In the genomic region with DNA sequence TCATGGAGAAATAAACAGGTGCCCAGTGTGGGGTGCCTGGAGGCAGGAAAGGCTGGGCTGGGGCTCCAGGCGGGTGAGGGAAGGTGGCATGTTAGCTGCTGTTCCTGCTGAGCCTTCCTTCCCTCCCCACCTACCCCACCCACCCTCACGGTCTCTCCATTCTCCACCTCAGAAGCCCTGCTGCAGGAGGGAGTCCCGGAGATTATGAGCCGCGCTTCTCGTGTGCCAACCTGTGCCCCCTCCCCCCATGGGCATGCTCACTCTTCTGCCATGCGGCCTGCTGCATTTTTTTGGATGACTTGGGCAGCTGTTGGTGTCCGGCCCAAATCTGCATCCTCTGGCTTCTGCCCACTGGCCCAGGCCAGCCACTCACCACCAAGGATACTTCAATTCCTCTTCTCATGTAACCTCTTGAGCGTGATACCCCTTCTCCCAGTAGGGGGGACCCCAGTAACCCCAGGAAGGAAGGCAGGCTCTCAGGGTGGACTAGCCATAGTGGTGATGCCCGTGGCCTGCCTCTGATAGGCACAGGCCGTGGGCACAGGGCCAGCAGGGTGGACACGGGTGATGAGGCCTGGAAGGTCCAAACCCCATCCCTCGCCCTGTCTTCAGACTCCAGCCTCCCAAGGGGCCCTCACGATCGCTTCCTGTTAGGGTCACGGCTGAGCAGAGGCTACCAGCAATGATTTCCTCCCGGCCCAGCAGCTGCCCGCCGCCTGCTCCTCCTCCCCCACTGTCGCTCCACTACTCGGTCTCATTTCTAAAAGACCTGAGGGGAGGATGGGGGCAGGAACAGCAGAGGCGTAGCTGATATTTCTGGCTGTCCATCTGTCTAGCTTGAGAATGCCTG, we compare ENCODE assay signal across 15 cellular contexts. TPM values are rescaled to one million over a fixed set of nuclear protein-coding genes. Genes with fewer than 3 reads are reported as not detected.
DNase-seq lines count a peak whose midpoint lies in the region; ATAC-seq, FAIRE-seq and TF ChIP-seq lines count a peak whose summit lies in the region.
"Had no signal": no experiment of that assay in that cellular context is flagged by ENCODE, and none has a peak within 500 bp of the region (broad histone marks: within the 10 kb centered on the region; RNA-seq: fewer than 3 reads in every experiment).

No MANE protein-coding gene starts in this region.

- H3K36me3 Mint-ChIP-seq in H9 (ENCODE audit: insufficient read depth in 1 of 3, low read depth in 3 of 3) = no peaks in the 10 kb centered on the region

- POLR2A ChIA-PET in HepG2 (lab: Yijun Ruan, JAX) = no interaction called here

- no peak overlapping the region for H3T11ph ChIP-seq in H9 (ENCODE audit: low read length)

- TF ChIP-seq CTCF in liver (IDR thresholded peaks at IDR 0.05; ENCODE audit: low read depth, low read length, missing input control) (no peak), HepG2 (CRISPR knock-in tag; IDR thresholded peaks at IDR 0.05) (no peak), dorsolateral prefrontal cortex (IDR thresholded peaks at IDR 0.05 in 54 of 56, conservative IDR thresholded peaks at IDR 0.05 in 2 of 56; ENCODE audit: low read depth in 1 of 56, partially characterized antibody in 56 of 56) (no peak), H9 (conservative IDR thresholded peaks at IDR 0.05) (no peak)

- H3K9me3 ChIP-seq in liver (ENCODE audit: control insufficient read depth in 4 of 4, low read length in 3 of 4) = no peaks in the 10 kb centered on the region
- no peaks in the 10 kb centered on the region for H3K9me3 ChIP-seq in HepG2 (ENCODE audit: low read length)
- H3K9me3 ChIP-seq in H9 (ENCODE audit: control insufficient read depth, low read depth, low read length) = no peaks in the 10 kb centered on the region
- H3K9me3 ChIP-seq: body of pancreas, SJCRH30 had no signal

- no peak overlapping the region for H3K56ac ChIP-seq in H9 (ENCODE audit: insufficient read length, low read depth, low read length)

- H4K91ac ChIP-seq in H9 (ENCODE audit: insufficient read length, low read depth, low read length) = no peak overlapping the region

- H3K4ac ChIP-seq in H9 (ENCODE audit: low read depth, low read length) = no peak overlapping the region

- no peak overlapping the region for H3K9ac ChIP-seq in liver (ENCODE audit: low read depth in 1 of 2, low read length in 2 of 2)
- H3K9ac ChIP-seq in HepG2 (ENCODE audit: insufficient read depth, low read depth, low read length) = no peak overlapping the region
- H3K9ac ChIP-seq in H9 (ENCODE audit: extremely low read depth, insufficient read length, low read length) = no peak overlapping the region

- H3K4me3 ChIP-seq in liver (ENCODE audit: low read depth in 1 of 3, low read length in 3 of 3) (no peak overlapping the region), HepG2 (replicated peaks in 1 of 3; ENCODE audit: insufficient read depth in 1 of 3, low read depth in 2 of 3, low read length in 3 of 3) (no peak overlapping the region), dorsolateral prefrontal cortex (no peak overlapping the region)
- H3K4me3 ChIP-seq: body of pancreas, SJCRH30 had no signal

- no TSS peak for BruUV-seq in HepG2 (replicated peaks; lab: Mats Ljungman, UMichigan)

- no peak overlapping the region for H2BK15ac ChIP-seq in H9 (ENCODE audit: low read depth, low read length)

- no peaks in the 10 kb centered on the region for H3K9me3 Mint-ChIP-seq in H9

- no peak overlapping the region for H2BK12ac ChIP-seq in H9 (ENCODE audit: insufficient read length, low read depth, low read length)

- no peak overlapping the region for H3K4me2 ChIP-seq in HepG2 (ENCODE audit: low read depth, low read length)
- no peak overlapping the region for H3K4me2 ChIP-seq in H9 (ENCODE audit: insufficient read depth, insufficient read length, low read length)

- no peaks in the 10 kb centered on the region for H3K79me1 ChIP-seq in H9 (ENCODE audit: insufficient read depth, low read depth, low read length, poor library complexity, severe bottlenecking)

- no peak overlapping the region for H3K18ac ChIP-seq in H9 (ENCODE audit: insufficient read length, low read depth, low read length)

- no peak overlapping the region for H2BK120ac ChIP-seq in H9 (ENCODE audit: low read depth, low read length, poor library complexity, severe bottlenecking)

- no peak overlapping the region for H2BK5ac ChIP-seq in H9 (ENCODE audit: insufficient read length, low read length)

- H3K23me2 ChIP-seq in H9 (ENCODE audit: insufficient read length, low read depth, low read length, poor library complexity, severe bottlenecking) = no peaks in the 10 kb centered on the region

- no peak overlapping the region for H3K23ac ChIP-seq in H9 (ENCODE audit: insufficient read length, low read depth, low read length)

- no peak overlapping the region for H2BK20ac ChIP-seq in H9 (ENCODE audit: low read depth, low read length, poor library complexity, severe bottlenecking)

- H3K36me3 ChIP-seq in liver (ENCODE audit: control insufficient read depth in 4 of 4, insufficient read depth in 3 of 4, low read depth in 1 of 4, low read length in 3 of 4) (no peaks in the 10 kb centered on the region), HepG2 (replicated peaks in 1 of 2; ENCODE audit: control insufficient read depth in 1 of 2, insufficient read depth in 2 of 2, low read length in 2 of 2) (no peaks in the 10 kb centered on the region)
- H3K36me3 ChIP-seq: SJCRH30 had no signal

- no peak for FAIRE-seq in HepG2 (lab: Jason Lieb, UNC)
- FAIRE-seq: H54, keratinocyte had no signal

- in situ Hi-C loops in HepG2 (cut with HindIII; ENCODE audit: extremely low pct_ligation_motif_present, low pct_unique_long_range_greater_than_20kb) = no loop called here

- H3K4me1 ChIP-seq in liver (ENCODE audit: control insufficient read depth in 4 of 4, insufficient read depth in 4 of 4, low read length in 3 of 4) = peaks cover 0 to 14% (median under 1%) of the 10 kb centered on the region in 4 donors
- no peaks in the 10 kb centered on the region for H3K4me1 ChIP-seq in HepG2 (ENCODE audit: insufficient read depth, low read length)
- H3K4me1 ChIP-seq in H9 (ENCODE audit: insufficient read depth, low read length) = peaks cover 4% of the 10 kb centered on the region; the same call in 1 of the 2 replicates

- H3K14ac ChIP-seq in H9 (ENCODE audit: insufficient read depth, low read length) = no peak overlapping the region; the same call in 1 of the 2 replicates

- intact Hi-C loops in HepG2 (cut with micrococcal nuclease; ENCODE audit: unreplicated experiment) = no loop called here
- intact Hi-C loops in dorsolateral prefrontal cortex (cut with DNase I) = no loop called here

- no peak for DNase-seq in HepG2 (ENCODE audit: low spot score)
- DNase-seq in dorsolateral prefrontal cortex = peak in 1 of 10 donors; percentile 45
- DNase-seq in myocyte (ENCODE audit: low read depth) = peak; percentile 47
- DNase-seq in OCI-M2 (lab: John Stamatoyannopoulos, UW; ENCODE audit: unreplicated experiment) = no peak
- DNase-seq in H9 = no peak
- DNase-seq: ACHN, NCI-H2081 treated with DMSO at 0.1 percent for 48 hours, SJCRH30 had no signal

- no peak overlapping the region for H3K4me3 Mint-ChIP-seq in H9

- no peak for TF ChIP-seq POLR2A in HepG2 (IDR thresholded peaks at IDR 0.05; ENCODE audit: insufficient read depth in 1 of 2, low read depth in 2 of 2, low read length in 2 of 2)

- peak overlapping the region in 1 of 3 experiments; percentile 37; a peak in 2 of 7 replicates for H3K27ac Mint-ChIP-seq in H9

- H3K79me2 ChIP-seq in HepG2 (ENCODE audit: insufficient read depth, low read length) = no peaks in the 10 kb centered on the region
- H3K79me2 ChIP-seq in H9 (ENCODE audit: insufficient read depth, low read length) = no peaks in the 10 kb centered on the region

- TF ChIP-seq RAD21 in liver (IDR thresholded peaks at IDR 0.05) (no peak), HepG2 (CRISPR knock-in tag; IDR thresholded peaks at IDR 0.05) (no peak)

- H4K20me1 ChIP-seq in HepG2 (ENCODE audit: insufficient read depth, low read length) (peaks cover 3% of the 10 kb centered on the region; the same call in 1 of the 2 replicates), H9 (ENCODE audit: control insufficient read depth, insufficient read depth, insufficient read length) (no peaks in the 10 kb centered on the region)

- CTCF ChIA-PET in HepG2 (lab: Yijun Ruan, JAX; ENCODE audit: low intra/inter-chr PET ratio, low total read pairs) = no interaction called here

- H3K27me3 ChIP-seq in liver (ENCODE audit: control insufficient read depth in 4 of 4, insufficient read depth in 4 of 4, low read length in 3 of 4) = no peaks in the 10 kb centered on the region
- H3K27me3 ChIP-seq in HepG2 (ENCODE audit: control insufficient read depth in 1 of 2, insufficient read depth in 2 of 2, low read length in 2 of 2) = peaks cover 7 to 50% of the 10 kb centered on the region in 2 experiments; a peak in 3 of 5 replicates
- H3K27me3 ChIP-seq in dorsolateral prefrontal cortex = no peaks in the 10 kb centered on the region
- no peaks in the 10 kb centered on the region for H3K27me3 ChIP-seq in H9 (ENCODE audit: insufficient read depth, low read length)
- H3K27me3 ChIP-seq: body of pancreas, SJCRH30 had no signal

- H3K4me1 Mint-ChIP-seq in H9 = peaks cover 34 to 47% of the 10 kb centered on the region in 2 experiments

- no peak overlapping the region for H2AFZ ChIP-seq in HepG2 (ENCODE audit: low read length)
- H2AFZ ChIP-seq in H9 (ENCODE audit: low read length) = no peak overlapping the region

- H3K27me3 Mint-ChIP-seq in H9 (ENCODE audit: low read depth) = peaks cover 3% of the 10 kb centered on the region

- TF ChIP-seq EP300 in HepG2 (IDR thresholded peaks at IDR 0.05; ENCODE audit: low read depth in 2 of 2, low read length in 2 of 2) = no peak
- no peak for TF ChIP-seq EP300 in HepG2 (CRISPR knock-in tag; IDR thresholded peaks at IDR 0.05; ENCODE audit: borderline replicate concordance)

- H2AK5ac ChIP-seq in H9 (ENCODE audit: insufficient read length, low read length) = no peak overlapping the region

- no peak overlapping the region for H4K5ac ChIP-seq in H9 (ENCODE audit: insufficient read length, low read depth, low read length)

- H4K8ac ChIP-seq in H9 (replicated peaks; ENCODE audit: insufficient read length, low read depth, low read length) = no peak overlapping the region

- H3K27ac ChIP-seq in liver (ENCODE audit: low read depth in 1 of 2, low read length in 2 of 2) (peak overlapping the region in 1 of 2 donors; percentile 11), HepG2 (ENCODE audit: extremely low read length, insufficient read depth, low read length) (no peak overlapping the region), dorsolateral prefrontal cortex (peak overlapping the region in 53 of 59 donors; percentile 1 to 80 (median 57)), H9 (ENCODE audit: insufficient read length, low read depth, low read length) (no peak overlapping the region)
- H3K27ac ChIP-seq: body of pancreas, HL-60, SJCRH30 had no signal

- no peak for ATAC-seq in HepG2
- no peak for ATAC-seq in HG03378 (IDR thresholded peaks at IDR 0.05; ENCODE audit: unreplicated experiment)
- no peak for ATAC-seq in GM21526 (IDR thresholded peaks at IDR 0.05; ENCODE audit: low FRiP score, unreplicated experiment)
- ATAC-seq: body of pancreas had no signal

- 78% methylated on average over 22 of the region's 22 CpGs for WGBS in liver
- 34% methylated on average over 18 of the region's 22 CpGs for WGBS in HepG2 (ENCODE audit: low lambda C conversion rate)
- WGBS in H9 (ENCODE audit: extremely low coverage, insufficient read length, low lambda C conversion rate) = no CpG with 5 or more reads among the region's 22 CpGs

RNA-seq across cellular contexts. Expression of gene UNC5B, which starts 27.8 kb away (rescaled TPM):
- total RNA-seq in liver (1 to 10 TPM; 1.4 to 1.8 TPM), HepG2 (2016; rRNA removed; fragmentation: Illumina TruSeq; extraction: Trizol) (0.07 TPM in 1 of 2 replicates, not detected in the other), dorsolateral prefrontal cortex (10 to 100 TPM; 12.3 to 77.7 (median 23.7) TPM), myocyte (3.6 and 5.2 TPM in 2 replicates), H9 (2021) (28.4 and 29.7 TPM in 2 replicates)
- polyA plus RNA-seq in liver (1 to 10 TPM in 1 of 2 donors, under 1 TPM in 1; 0.56 to 1.2 TPM), HepG2 (2011; rRNA removed) (0.07 and 0.13 TPM in 2 replicates)
- not detected in 2 replicates for total RNA-seq in HepG2 (2016; cell fraction: cytosol; rRNA removed; fragmentation: Illumina TruSeq; extraction: Trizol; ENCODE audit: low read depth)
- total RNA-seq in HepG2 (2016; cell fraction: insoluble cytoplasmic fraction; rRNA removed; fragmentation: Illumina TruSeq; extraction: Trizol) = 0.04 TPM in 1 of 2 replicates, not detected in the other
- total RNA-seq in HepG2 (2016; cell fraction: membrane; rRNA removed; fragmentation: Illumina TruSeq; extraction: Trizol) = not detected in 2 replicates
- total RNA-seq in HepG2 (2016; cell fraction: nucleus; rRNA removed; fragmentation: Illumina TruSeq; extraction: Trizol) = 0.06 TPM in 2 replicates
- 0.05 and 0.08 TPM in 2 replicates for polyA plus RNA-seq in HepG2 (2011; cell fraction: cytosol; rRNA removed)
- polyA plus RNA-seq in HepG2 (2011; cell fraction: nucleus; rRNA removed) = 0.21 and 0.24 TPM in 2 replicates
- polyA plus RNA-seq in HepG2 (2012) = 0.13 and 0.21 TPM in 2 replicates
- not detected in 2 replicates for polyA plus RNA-seq in HepG2 (2016; cell fraction: cytosol; fragmentation: Illumina TruSeq; extraction: Trizol; ENCODE audit: low read depth)
- 0.04 TPM in 1 of 2 replicates, not detected in the other for polyA plus RNA-seq in HepG2 (2016; cell fraction: insoluble cytoplasmic fraction; fragmentation: Illumina TruSeq; extraction: Trizol; ENCODE audit: low read depth)
- polyA plus RNA-seq in HepG2 (2016; cell fraction: membrane; fragmentation: Illumina TruSeq; extraction: Trizol; ENCODE audit: low read depth) = 0.02 TPM in 1 of 2 replicates, not detected in the other
- polyA plus RNA-seq in HepG2 (2016; cell fraction: nucleus; fragmentation: Illumina TruSeq; extraction: Trizol; ENCODE audit: insufficient read depth, low read depth) = 0.07 and 0.16 TPM in 2 replicates
- 0.38 and 7.2 TPM in 2 replicates for polyA minus RNA-seq in HepG2 (2011; rRNA and poly(A)+ RNA removed; ENCODE audit: low replicate concordance)
- 0.10 TPM in 1 of 2 replicates, not detected in the other for polyA minus RNA-seq in HepG2 (2011; cell fraction: cytosol; rRNA and poly(A)+ RNA removed)
- 0.12 and 0.13 TPM in 2 replicates for polyA minus RNA-seq in HepG2 (2011; cell fraction: nucleus; rRNA and poly(A)+ RNA removed)
- 43.0 TPM for polyA plus RNA-seq in myocyte (2012)

Comparison
In these comparisons a context has a peak if more than half of its experiments do, and no peak if none do; other contexts are left out.
1. H3K27ac ChIP-seq: peak in dorsolateral prefrontal cortex (53 of 59); none in HepG2 (single experiment) and H9 (single experiment).